In genomic region chr5:126846344-126846743, GRCh38 we compare ENCODE assay signal across 10 cellular contexts.
A peak's percentile ranks its signal among the peaks of the same experiment; 100 is the strongest.
DNase-seq lines count a peak whose midpoint lies in the region; ATAC-seq, FAIRE-seq and TF ChIP-seq lines count a peak whose summit lies in the region.
"Had no signal": no experiment of that assay in that cellular context is flagged by ENCODE, and none has a peak within 500 bp of the region (broad histone marks: within the 10 kb centered on the region; RNA-seq: fewer than 3 reads in every experiment).

No MANE protein-coding gene starts in this region.

- H3K36me3 Mint-ChIP-seq in endothelial cell (ENCODE audit: low read depth, unreplicated experiment): no peaks in the 10 kb centered on the region
- no peaks in the 10 kb centered on the region for H3K36me3 Mint-ChIP-seq in nephron (ENCODE audit: low read depth)

- H3K27ac Mint-ChIP-seq in endothelial cell (ENCODE audit: unreplicated experiment): peak overlapping the region; percentile 79
- peak overlapping the region; percentile 83 to 87 (median 84) for H3K27ac Mint-ChIP-seq in nephron

- H3K4me3 Mint-ChIP-seq in endothelial cell (ENCODE audit: unreplicated experiment): no peak overlapping the region
- H3K4me3 Mint-ChIP-seq in nephron: peak overlapping the region in 2 of 3 experiments; percentile 6 to 9

- no peaks in the 10 kb centered on the region for H3K9me3 Mint-ChIP-seq in endothelial cell (ENCODE audit: unreplicated experiment)
- no peaks in the 10 kb centered on the region for H3K9me3 Mint-ChIP-seq in nephron

- H3K4me3 ChIP-seq in BE2C (ENCODE audit: low read depth, low read length) (no peak overlapping the region), testis (no peak overlapping the region)

- H3K27me3 Mint-ChIP-seq in endothelial cell (ENCODE audit: unreplicated experiment) (peaks cover 9% of the 10 kb centered on the region), nephron (ENCODE audit: low read depth) (peaks cover under 1% of the 10 kb centered on the region)

- FAIRE-seq in HTR-8/SVneo (lab: Jason Lieb, UNC) (no peak), GM12891 (lab: Jason Lieb, UNC) (no peak)

- intact Hi-C loops in testis (cut with DNase I; ENCODE audit: low total_unique reads): no loop called here

- H3K4me1 ChIP-seq in BE2C (peaks cover 7% of the 10 kb centered on the region; the same call in 1 of the 2 replicates), testis (peaks cover 31% of the 10 kb centered on the region)

- H3K9me3 ChIP-seq in BE2C (no peaks in the 10 kb centered on the region), testis (no peaks in the 10 kb centered on the region)

- no peak for DNase-seq in BE2C
- DNase-seq in HTR-8/SVneo (ENCODE audit: insufficient read length, low spot score): peak; percentile 29
- DNase-seq in endothelial cell (ENCODE audit: low spot score): no peak
- DNase-seq in testis: no peak
- no peak for DNase-seq in GM12891 (ENCODE audit: insufficient read length, low spot score)
- no peak for DNase-seq in stimulated activated naive CD4-positive, alpha-beta T cell treated with Interleukin-2 at 50 U/mL for 16 hours (lab: John Stamatoyannopoulos, UW)
- DNase-seq: anterior cingulate cortex, NCI-H1092 treated with DMSO at 0.1 percent for 48 hours had no signal

- no peaks in the 10 kb centered on the region for H3K27me3 ChIP-seq in BE2C
- no peaks in the 10 kb centered on the region for H3K27me3 ChIP-seq in testis

- H3K36me3 ChIP-seq in BE2C (0 out of 2 replicates have a peak, but pooled peaks cover 3% of the 10 kb centered on the region), testis (ENCODE audit: low read depth, missing control alignments) (no peaks in the 10 kb centered on the region)

- TF ChIP-seq CTCF in BE2C (IDR thresholded peaks at IDR 0.05; ENCODE audit: low read depth, low read length) (peak; percentile 31; the same call in 1 of the 2 replicates), endothelial cell (IDR thresholded peaks at IDR 0.05; ENCODE audit: unreplicated experiment) (no peak), nephron (IDR thresholded peaks at IDR 0.05; ENCODE audit: unreplicated experiment in 3 of 3) (peak; percentile 19 to 26 (median 26)), testis (IDR thresholded peaks at IDR 0.05) (no peak)

- H3K4me1 Mint-ChIP-seq in endothelial cell (ENCODE audit: unreplicated experiment) (peaks cover 44% of the 10 kb centered on the region), nephron (peaks cover 47% of the 10 kb centered on the region)

- no peak for ATAC-seq in HG02623 (IDR thresholded peaks at IDR 0.05; ENCODE audit: unreplicated experiment)

- no peak for TF ChIP-seq POLR2A in testis (IDR thresholded peaks at IDR 0.05)
- no peak for TF ChIP-seq POLR2A in GM12891 (IDR thresholded peaks at IDR 0.05; ENCODE audit: low read depth, low read length)

- no peak overlapping the region for H3K27ac ChIP-seq in testis

TF ChIP-seq in GM12891, 5 proteins besides CTCF, POLR2A, EP300 and RAD21:
- TF ChIP-seq PAX5 (IDR thresholded peaks at IDR 0.05; ENCODE audit: insufficient read depth, low read length, severe bottlenecking): no peak
- TF ChIP-seq POU2F2 (IDR thresholded peaks at IDR 0.05; ENCODE audit: low read depth, low read length): no peak
- TF ChIP-seq SPI1 (IDR thresholded peaks at IDR 0.05; ENCODE audit: low read depth, low read length): no peak
- TF ChIP-seq POLR2AphosphoS5 (IDR thresholded peaks at IDR 0.05; ENCODE audit: low read depth, low read length): no peak
- TF ChIP-seq TAF1 (IDR thresholded peaks at IDR 0.05; ENCODE audit: low read depth, low read length): no peak

Comparison
In these comparisons a context has a peak if more than half of its experiments do, and no peak if none do; other contexts are left out.
1. CTCF ChIP-seq: peak in BE2C (single experiment) and nephron (3 of 3); none in endothelial cell (single experiment) and testis (0 of 3).